ENCODE assay signal across 1 cellular context in the genomic region with DNA sequence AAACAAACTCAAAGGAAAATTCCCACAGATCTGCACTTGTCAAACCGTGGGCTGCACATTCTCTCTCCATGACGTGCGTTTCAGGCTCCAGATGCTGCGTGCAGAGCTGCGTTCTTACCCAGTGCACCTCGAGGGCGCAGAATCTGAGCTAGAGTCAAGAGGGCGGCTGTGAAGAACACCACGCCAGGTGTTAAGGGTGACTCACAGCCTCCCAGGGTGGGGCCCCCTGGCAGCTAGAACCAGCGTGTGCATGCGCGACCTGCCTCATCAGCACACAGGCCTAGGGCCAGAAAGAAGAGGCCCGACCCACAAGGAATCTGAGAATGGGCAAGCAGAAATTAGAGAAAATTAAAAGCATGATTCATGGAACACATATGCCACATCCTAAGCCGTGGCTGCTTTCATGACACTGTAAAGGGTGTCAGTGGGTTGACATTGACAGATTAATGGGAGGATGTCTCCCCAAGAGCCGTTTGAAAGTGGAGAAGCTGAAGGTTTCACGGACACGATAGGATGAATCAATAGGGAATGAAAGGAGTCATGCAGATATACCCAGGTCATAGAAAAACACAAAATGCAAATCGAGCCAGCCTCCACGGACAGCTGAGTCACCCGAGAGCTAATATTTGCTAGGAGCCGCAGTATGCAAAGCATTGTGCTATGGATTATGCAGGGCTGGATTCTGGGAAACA.
TF ChIP-seq lines count a peak whose summit lies in the region.

No MANE protein-coding gene starts in this region.

TF ChIP-seq in HCT116, 20 proteins besides CTCF, POLR2A, EP300 and RAD21 (continued from another document):
- TF ChIP-seq, protein P1, sequence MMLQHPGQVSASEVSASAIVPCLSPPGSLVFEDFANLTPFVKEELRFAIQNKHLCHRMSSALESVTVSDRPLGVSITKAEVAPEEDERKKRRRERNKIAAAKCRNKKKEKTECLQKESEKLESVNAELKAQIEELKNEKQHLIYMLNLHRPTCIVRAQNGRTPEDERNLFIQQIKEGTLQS (IDR thresholded peaks at IDR 0.05) = no peak
- no peak for TF ChIP-seq CEBPB (IDR thresholded peaks at IDR 0.05; ENCODE audit: low read depth)
- TF ChIP-seq ZFX (IDR thresholded peaks at IDR 0.05) = peak; percentile 51
- TF ChIP-seq, protein P2, sequence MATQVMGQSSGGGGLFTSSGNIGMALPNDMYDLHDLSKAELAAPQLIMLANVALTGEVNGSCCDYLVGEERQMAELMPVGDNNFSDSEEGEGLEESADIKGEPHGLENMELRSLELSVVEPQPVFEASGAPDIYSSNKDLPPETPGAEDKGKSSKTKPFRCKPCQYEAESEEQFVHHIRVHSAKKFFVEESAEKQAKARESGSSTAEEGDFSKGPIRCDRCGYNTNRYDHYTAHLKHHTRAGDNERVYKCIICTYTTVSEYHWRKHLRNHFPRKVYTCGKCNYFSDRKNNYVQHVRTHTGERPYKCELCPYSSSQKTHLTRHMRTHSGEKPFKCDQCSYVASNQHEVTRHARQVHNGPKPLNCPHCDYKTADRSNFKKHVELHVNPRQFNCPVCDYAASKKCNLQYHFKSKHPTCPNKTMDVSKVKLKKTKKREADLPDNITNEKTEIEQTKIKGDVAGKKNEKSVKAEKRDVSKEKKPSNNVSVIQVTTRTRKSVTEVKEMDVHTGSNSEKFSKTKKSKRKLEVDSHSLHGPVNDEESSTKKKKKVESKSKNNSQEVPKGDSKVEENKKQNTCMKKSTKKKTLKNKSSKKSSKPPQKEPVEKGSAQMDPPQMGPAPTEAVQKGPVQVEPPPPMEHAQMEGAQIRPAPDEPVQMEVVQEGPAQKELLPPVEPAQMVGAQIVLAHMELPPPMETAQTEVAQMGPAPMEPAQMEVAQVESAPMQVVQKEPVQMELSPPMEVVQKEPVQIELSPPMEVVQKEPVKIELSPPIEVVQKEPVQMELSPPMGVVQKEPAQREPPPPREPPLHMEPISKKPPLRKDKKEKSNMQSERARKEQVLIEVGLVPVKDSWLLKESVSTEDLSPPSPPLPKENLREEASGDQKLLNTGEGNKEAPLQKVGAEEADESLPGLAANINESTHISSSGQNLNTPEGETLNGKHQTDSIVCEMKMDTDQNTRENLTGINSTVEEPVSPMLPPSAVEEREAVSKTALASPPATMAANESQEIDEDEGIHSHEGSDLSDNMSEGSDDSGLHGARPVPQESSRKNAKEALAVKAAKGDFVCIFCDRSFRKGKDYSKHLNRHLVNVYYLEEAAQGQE (IDR thresholded peaks at IDR 0.05; ENCODE audit: low read depth) = no peak
- peak; percentile 67 for TF ChIP-seq POLR2AphosphoS5 (IDR thresholded peaks at IDR 0.05; ENCODE audit: low read depth, low read length)
- peak; percentile 89 for TF ChIP-seq CBX3 (IDR thresholded peaks at IDR 0.05; ENCODE audit: low read depth)
- TF ChIP-seq JUND (IDR thresholded peaks at IDR 0.05) = peak; percentile 88
- peak; percentile 81 for TF ChIP-seq FOSL1 (IDR thresholded peaks at IDR 0.05; ENCODE audit: low read depth)
- no peak for TF ChIP-seq ZNF274 (IDR thresholded peaks at IDR 0.05; ENCODE audit: low read depth, low read length)
- peak; percentile 61 for TF ChIP-seq YY1 (IDR thresholded peaks at IDR 0.05; ENCODE audit: extremely low read depth, insufficient replicate concordance, low read depth, low read length)
- no peak for TF ChIP-seq EGR1 (IDR thresholded peaks at IDR 0.05; ENCODE audit: low read depth)
- TF ChIP-seq, protein P3, sequence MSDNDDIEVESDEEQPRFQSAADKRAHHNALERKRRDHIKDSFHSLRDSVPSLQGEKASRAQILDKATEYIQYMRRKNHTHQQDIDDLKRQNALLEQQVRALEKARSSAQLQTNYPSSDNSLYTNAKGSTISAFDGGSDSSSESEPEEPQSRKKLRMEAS (IDR thresholded peaks at IDR 0.05) = peak; percentile 98
- TF ChIP-seq SIN3A (IDR thresholded peaks at IDR 0.05; ENCODE audit: low read depth) = no peak
- no peak for TF ChIP-seq SRF (IDR thresholded peaks at IDR 0.05; ENCODE audit: low read depth)
- no peak for TF ChIP-seq EZH2 (IDR thresholded peaks at IDR 0.05)
- TF ChIP-seq EZH2phosphoT487 (IDR thresholded peaks at IDR 0.05; ENCODE audit: borderline replicate concordance) = no peak
- no peak for TF ChIP-seq ELF1 (IDR thresholded peaks at IDR 0.05; ENCODE audit: borderline replicate concordance, low read depth)
- TF ChIP-seq, protein P4, sequence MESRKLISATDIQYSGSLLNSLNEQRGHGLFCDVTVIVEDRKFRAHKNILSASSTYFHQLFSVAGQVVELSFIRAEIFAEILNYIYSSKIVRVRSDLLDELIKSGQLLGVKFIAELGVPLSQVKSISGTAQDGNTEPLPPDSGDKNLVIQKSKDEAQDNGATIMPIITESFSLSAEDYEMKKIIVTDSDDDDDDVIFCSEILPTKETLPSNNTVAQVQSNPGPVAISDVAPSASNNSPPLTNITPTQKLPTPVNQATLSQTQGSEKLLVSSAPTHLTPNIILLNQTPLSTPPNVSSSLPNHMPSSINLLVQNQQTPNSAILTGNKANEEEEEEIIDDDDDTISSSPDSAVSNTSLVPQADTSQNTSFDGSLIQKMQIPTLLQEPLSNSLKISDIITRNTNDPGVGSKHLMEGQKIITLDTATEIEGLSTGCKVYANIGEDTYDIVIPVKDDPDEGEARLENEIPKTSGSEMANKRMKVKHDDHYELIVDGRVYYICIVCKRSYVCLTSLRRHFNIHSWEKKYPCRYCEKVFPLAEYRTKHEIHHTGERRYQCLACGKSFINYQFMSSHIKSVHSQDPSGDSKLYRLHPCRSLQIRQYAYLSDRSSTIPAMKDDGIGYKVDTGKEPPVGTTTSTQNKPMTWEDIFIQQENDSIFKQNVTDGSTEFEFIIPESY (IDR thresholded peaks at IDR 0.05; ENCODE audit: extremely low read depth, insufficient replicate concordance, low read length) = no peak
